Comparison of ENCODE assay signal across 35 cellular contexts in genomic region chr21:36008505-36008904, GRCh38. TPM values are rescaled to one million over a fixed set of nuclear protein-coding genes. Genes with fewer than 3 reads are reported as not detected.
A peak's percentile ranks its signal among the peaks of the same experiment; 100 is the strongest.
DNase-seq lines count a peak whose midpoint lies in the region; ATAC-seq and TF ChIP-seq lines count a peak whose summit lies in the region.
"Had no signal": no experiment of that assay in that cellular context is flagged by ENCODE, and none has a peak within 500 bp of the region (broad histone marks: within the 10 kb centered on the region; RNA-seq: fewer than 3 reads in every experiment).

No MANE protein-coding gene starts in this region.

- H3K36me3 Mint-ChIP-seq in chondrocyte (ENCODE audit: low read depth) (no peaks in the 10 kb centered on the region), immature natural killer cell (no peaks in the 10 kb centered on the region)
- H3K36me3 Mint-ChIP-seq in activated T-helper 17 cell treated with anti-CD3 and anti-CD28 coated beads, Interleukin-2, amount 50 U/mL, for 72 hours (ENCODE audit: low read depth) = no peaks in the 10 kb centered on the region
- H3K36me3 Mint-ChIP-seq: CD14-positive monocyte; CD4-positive, alpha-beta memory T cell; CD4-positive, CD25-positive, alpha-beta regulatory T cell; CD8-positive, alpha-beta memory T cell; CD8-positive, alpha-beta T cell had no signal

- no peak overlapping the region for H3K9ac ChIP-seq in GM23248
- H3K9ac ChIP-seq: BLaER1; BLaER1 treated with 17β-estradiol and CSF1 and Interleukin-3, amounts not matched to agents 10 nM and 100 nM had no signal

- H3K27me3 Mint-ChIP-seq in chondrocyte (ENCODE audit: low read depth) (peaks cover 24% of the 10 kb centered on the region), immature natural killer cell (ENCODE audit: low read depth in 3 of 3) (peaks cover 2 to 13% (median 8%) of the 10 kb centered on the region in 3 donors)
- peaks cover 14% of the 10 kb centered on the region for H3K27me3 Mint-ChIP-seq in activated T-helper 17 cell treated with anti-CD3 and anti-CD28 coated beads, Interleukin-2, amount 50 U/mL, for 72 hours

- peaks cover 27% of the 10 kb centered on the region for H3K79me2 ChIP-seq in GM23248 (ENCODE audit: insufficient read depth)

- no peak overlapping the region for H2AFZ ChIP-seq in GM23248

- ATAC-seq in activated T-helper 17 cell treated with anti-CD3 and anti-CD28 coated beads, Interleukin-2, amount 50 U/mL, for 72 hours (replicated peaks) = no peak
- ATAC-seq: A549; CD8-positive, alpha-beta T cell had no signal

- TF ChIP-seq EP300 in sigmoid colon (IDR thresholded peaks at IDR 0.05) (no peak), ovary (IDR thresholded peaks at IDR 0.05) (no peak)

- H3K36me3 ChIP-seq in GM23248 (ENCODE audit: low read depth) (no peaks in the 10 kb centered on the region), sigmoid colon (no peaks in the 10 kb centered on the region), ovary (no peaks in the 10 kb centered on the region)
- H3K36me3 ChIP-seq: BE2C; BLaER1; BLaER1 treated with 17β-estradiol and CSF1 and Interleukin-3, amounts not matched to agents 10 nM and 100 nM had no signal

- H3K4me1 Mint-ChIP-seq in chondrocyte (ENCODE audit: low read depth) (no peaks in the 10 kb centered on the region), immature natural killer cell (no peaks in the 10 kb centered on the region)
- H3K4me1 Mint-ChIP-seq in activated T-helper 17 cell treated with anti-CD3 and anti-CD28 coated beads, Interleukin-2, amount 50 U/mL, for 72 hours = no peaks in the 10 kb centered on the region
- H3K4me1 Mint-ChIP-seq: B cell; CD14-positive monocyte; CD4-positive, alpha-beta memory T cell; CD4-positive, CD25-positive, alpha-beta regulatory T cell; CD8-positive, alpha-beta memory T cell had no signal

- H3K4me3 Mint-ChIP-seq in chondrocyte (ENCODE audit: unreplicated experiment) (no peak overlapping the region), immature natural killer cell (no peak overlapping the region)
- no peak overlapping the region for H3K4me3 Mint-ChIP-seq in activated T-helper 17 cell treated with anti-CD3 and anti-CD28 coated beads, Interleukin-2, amount 50 U/mL, for 72 hours
- H3K4me3 Mint-ChIP-seq: B cell; CD14-positive monocyte; CD4-positive, alpha-beta memory T cell; CD4-positive, alpha-beta T cell; CD4-positive, CD25-positive, alpha-beta regulatory T cell; CD8-positive, alpha-beta memory T cell; CD8-positive, alpha-beta T cell had no signal

- WGBS in GM23248 (ENCODE audit: low coverage in 1 of 2, low lambda C conversion rate in 2 of 2, missing lambda C conversion rate in 2 of 2), 2 experiments = 87 to 97% methylated on average over 2 of the region's 2 CpGs
- 90% methylated on average over 2 of the region's 2 CpGs for WGBS in sigmoid colon, 2 donors
- 91 to 93% (median 92%) methylated on average over 2 of the region's 2 CpGs for WGBS in ovary, 3 donors

- no peak for DNase-seq in GM23248
- DNase-seq in chondrocyte (ENCODE audit: low spot score) = peak; percentile 51
- DNase-seq in mesenteric fat pad (ENCODE audit: low spot score) = peak; percentile 4
- DNase-seq in sigmoid colon = peak; percentile 3
- no peak for DNase-seq in ovary
- no peak for DNase-seq in immature natural killer cell
- DNase-seq in cortex of kidney (lab: John Stamatoyannopoulos, UW) = no peak
- DNase-seq: 8988T; ACHN; AML-193; BE2C; C1 segment of cervical spinal cord; Caco-2; Calu3; CD4-positive, alpha-beta memory T cell; CD4-positive, alpha-beta T cell; CD4-positive, CD25-positive, alpha-beta regulatory T cell; CD8-positive, alpha-beta memory T cell; CD8-positive, alpha-beta T cell; COR-L47; DMS 273 treated with DMSO at 0.1 percent for 48 hours; DMS153; DMS53; DMS79; DMS79 treated with DMSO at 0.1 percent for 48 hours; DND-41; EL had no signal

- H3K4me3 ChIP-seq in GM23248 (peak overlapping the region; percentile 71; the same call in 1 of the 2 replicates), sigmoid colon (no peak overlapping the region), ovary (no peak overlapping the region)
- H3K4me3 ChIP-seq: A549; BLaER1; BLaER1 treated with 17β-estradiol and CSF1 and Interleukin-3, amounts not matched to agents 10 nM and 100 nM had no signal

- in situ Hi-C loops in GM23248 (cut with MboI) = no loop called here

- no peak overlapping the region for H3K27ac Mint-ChIP-seq in chondrocyte (ENCODE audit: unreplicated experiment)
- H3K27ac Mint-ChIP-seq in immature natural killer cell = no peak overlapping the region
- H3K27ac Mint-ChIP-seq in activated T-helper 17 cell treated with anti-CD3 and anti-CD28 coated beads, Interleukin-2, amount 50 U/mL, for 72 hours = no peak overlapping the region
- H3K27ac Mint-ChIP-seq: B cell; CD14-positive monocyte; CD4-positive, alpha-beta memory T cell; CD4-positive, alpha-beta T cell; CD4-positive, CD25-positive, alpha-beta regulatory T cell; CD8-positive, alpha-beta memory T cell; CD8-positive, alpha-beta T cell had no signal

- intact Hi-C loops in sigmoid colon (cut with DNase I) (no loop called here), ovary (cut with DNase I) (no loop called here)

- no peaks in the 10 kb centered on the region for H3K27me3 ChIP-seq in GM23248 (replicated peaks; ENCODE audit: insufficient read depth)
- H3K27me3 ChIP-seq in sigmoid colon = no peaks in the 10 kb centered on the region
- H3K27me3 ChIP-seq in ovary = no peaks in the 10 kb centered on the region
- H3K27me3 ChIP-seq: BE2C; BLaER1; BLaER1 treated with 17β-estradiol and CSF1 and Interleukin-3, amounts not matched to agents 10 nM and 100 nM had no signal

- H3K27ac ChIP-seq in GM23248 (no peak overlapping the region), sigmoid colon (no peak overlapping the region), ovary (no peak overlapping the region)
- H3K27ac ChIP-seq: 22Rv1; A549; BLaER1; BLaER1 treated with 17β-estradiol and CSF1 and Interleukin-3, amounts not matched to agents 10 nM and 100 nM; C4-2B had no signal

- TF ChIP-seq POLR2A in sigmoid colon (IDR thresholded peaks at IDR 0.05) = no peak
- TF ChIP-seq POLR2A in ovary (IDR thresholded peaks at IDR 0.05) = no peak

- H3K4me2 ChIP-seq in GM23248 (ENCODE audit: unreplicated experiment) = no peak overlapping the region
- H3K4me2 ChIP-seq: A549; BLaER1; BLaER1 treated with 17β-estradiol and CSF1 and Interleukin-3, amounts not matched to agents 10 nM and 100 nM had no signal

- peaks cover 6% of the 10 kb centered on the region for H3F3A ChIP-seq in GM23248 (ENCODE audit: insufficient read depth)

- no peaks in the 10 kb centered on the region for H4K20me1 ChIP-seq in GM23248 (ENCODE audit: insufficient read depth)
- H4K20me1 ChIP-seq: BLaER1; BLaER1 treated with 17β-estradiol and CSF1 and Interleukin-3, amounts not matched to agents 10 nM and 100 nM had no signal

- peaks cover 32% of the 10 kb centered on the region for H3K4me1 ChIP-seq in GM23248 (ENCODE audit: insufficient read depth)
- H3K4me1 ChIP-seq in sigmoid colon = peaks cover 0 to 10% (median 3%) of the 10 kb centered on the region in 4 donors
- no peaks in the 10 kb centered on the region for H3K4me1 ChIP-seq in ovary (ENCODE audit: insufficient read depth)
- H3K4me1 ChIP-seq: A549; BE2C; BLaER1; BLaER1 treated with 17β-estradiol and CSF1 and Interleukin-3, amounts not matched to agents 10 nM and 100 nM; Caco-2 had no signal

- H3K9me3 Mint-ChIP-seq in chondrocyte (ENCODE audit: low read depth) = peaks cover 7% of the 10 kb centered on the region
- no peaks in the 10 kb centered on the region for H3K9me3 Mint-ChIP-seq in immature natural killer cell
- no peaks in the 10 kb centered on the region for H3K9me3 Mint-ChIP-seq in activated T-helper 17 cell treated with anti-CD3 and anti-CD28 coated beads, Interleukin-2, amount 50 U/mL, for 72 hours
- H3K9me3 Mint-ChIP-seq: CD4-positive, alpha-beta T cell; CD4-positive, CD25-positive, alpha-beta regulatory T cell; CD8-positive, alpha-beta memory T cell; CD8-positive, alpha-beta T cell had no signal

- no peaks in the 10 kb centered on the region for H3K9me2 ChIP-seq in GM23248 (ENCODE audit: insufficient read depth)

- no peak for TF ChIP-seq CTCF in chondrocyte (IDR thresholded peaks at IDR 0.05)
- no peak for TF ChIP-seq CTCF in sigmoid colon (IDR thresholded peaks at IDR 0.05)
- TF ChIP-seq CTCF in ovary (IDR thresholded peaks at IDR 0.05) = no peak

- no peaks in the 10 kb centered on the region for H3K9me3 ChIP-seq in GM23248 (ENCODE audit: low read depth)
- H3K9me3 ChIP-seq in sigmoid colon = no peaks in the 10 kb centered on the region
- no peaks in the 10 kb centered on the region for H3K9me3 ChIP-seq in ovary
- H3K9me3 ChIP-seq: A549, BE2C, Caco-2 had no signal

RNA-seq across cellular contexts. Expression of gene SETD4, which starts 51.8 kb away (rescaled TPM):
- total RNA-seq in GM23248 (2014; rRNA removed; shearing (Covaris generic)) = 10.4 and 12.9 TPM in 2 replicates
- polyA plus RNA-seq in GM23248 (2016; fragmentation: Nextera tagmentation; extraction: Ambion mirVana) (12.5 and 12.7 TPM in 2 replicates), sigmoid colon (10 to 100 TPM in 1 of 3 donors, 1 to 10 TPM in 2; 4.8 to 11.0 (median 6.2) TPM), ovary (10 to 100 TPM; 11.6 to 18.6 TPM), immature natural killer cell (10 to 100 TPM in 1 of 3 donors, 1 to 10 TPM in 2; 6.5 to 11.2 (median 8.6) TPM)
- total RNA-seq in chondrocyte (10.9 to 14.4 TPM (median 11.9 TPM) in 3 replicates), mesenteric fat pad (12.9 TPM), sigmoid colon (10 to 100 TPM; 14.3 to 19.9 (median 14.8) TPM), ovary (10 to 100 TPM; 12.2 to 22.9 (median 15.6) TPM)
- 10 to 100 TPM; 12.0 to 21.5 TPM for total RNA-seq in activated T-helper 17 cell treated with anti-CD3 and anti-CD28 coated beads, Interleukin-2, amount 50 U/mL, for 72 hours

Comparison
In these comparisons a context has a peak if more than half of its experiments do, and no peak if none do; other contexts are left out.
1. DNase-seq: peak in chondrocyte (single experiment), mesenteric fat pad (single experiment) and sigmoid colon (single experiment); none in GM23248 (single experiment), ovary (0 of 5), immature natural killer cell (0 of 3) and cortex of kidney (single experiment).